1 cellular context compared by ENCODE assay signal in the genomic region with DNA sequence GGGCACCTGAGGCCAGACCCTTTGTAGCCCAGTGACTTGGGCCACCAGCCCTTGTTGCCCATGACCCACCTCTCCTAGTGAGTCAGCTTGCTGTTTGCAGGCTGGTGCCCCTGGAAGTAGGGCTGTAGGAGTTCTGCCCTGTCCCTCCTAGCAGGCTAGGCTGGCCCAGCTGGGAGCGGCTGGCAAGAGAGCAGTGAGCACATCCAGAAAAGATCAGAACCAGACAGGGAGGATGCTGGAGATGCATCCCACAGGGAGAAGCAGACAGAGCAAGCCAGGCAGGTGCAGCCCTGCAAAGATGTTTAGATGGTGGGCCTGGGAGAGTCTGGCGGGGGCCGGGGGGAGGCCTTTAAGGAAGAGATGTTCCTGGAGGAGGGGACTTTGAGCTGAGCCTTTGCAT.
A peak's percentile ranks its signal among the peaks of the same experiment; 100 is the strongest.
TF ChIP-seq lines count a peak whose summit lies in the region.

No MANE protein-coding gene starts in this region.

TF ChIP-seq in HEK293, 187 proteins besides CTCF, POLR2A, EP300 and RAD21:
- TF ChIP-seq ZIC2 (tag by site-specific recombination; IDR thresholded peaks at IDR 0.05) (0 out of 2 replicates have a peak, but pooled peaks have one; percentile 12), KLF8 (tag by site-specific recombination; IDR thresholded peaks at IDR 0.05) (no peak)
